In the genomic region with DNA sequence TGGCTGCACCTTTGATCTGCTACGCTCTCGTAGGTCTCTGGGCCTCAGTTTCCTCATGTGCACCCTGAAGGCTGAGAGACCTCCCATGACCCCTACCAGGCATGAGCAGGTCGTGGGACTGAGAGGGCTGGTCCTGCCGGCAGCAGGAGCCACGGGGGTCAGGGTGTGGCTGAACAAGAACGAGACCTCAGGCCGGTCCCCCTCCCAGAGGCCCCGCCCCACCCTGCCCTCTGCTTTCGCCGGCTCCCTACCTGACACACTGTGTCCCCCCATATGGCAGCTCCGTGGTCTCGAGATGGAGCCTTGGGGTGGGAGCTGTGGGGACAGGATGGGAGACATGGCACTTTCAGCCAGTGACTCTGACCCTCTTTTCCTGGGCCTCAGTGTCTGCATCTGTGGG, we compare ENCODE assay signal across 22 cellular contexts.
"Had no signal": no experiment of that assay in that cellular context is flagged by ENCODE, and none has a peak within 500 bp of the region (broad histone marks: within the 10 kb centered on the region; RNA-seq: fewer than 3 reads in every experiment).

No MANE protein-coding gene starts in this region.

- DNase-seq: naive thymus-derived CD8-positive, alpha-beta T cell; nephron progenitor cell; occipital lobe; ovary; posterior cingulate gyrus; psoas muscle; right lobe of liver; sigmoid colon; small intestine; stimulated activated CD4-positive, alpha-beta T cell treated with anti-CD3 and anti-CD28 coated beads, Interleukin-15, amount 100 ng/mL, for 24 hours; stimulated activated CD4-positive, alpha-beta T cell treated with anti-CD3 and anti-CD28 coated beads, Interleukin-2, amount 100 ng/mL, for 24 hours; stimulated activated CD4-positive, alpha-beta T cell treated with anti-CD3 and anti-CD28 coated beads, Interleukin-2, amount 100 ng/mL, for 48 hours; stimulated activated CD4-positive, alpha-beta T cell treated with anti-CD3 and anti-CD28 coated beads, Interleukin-4, amount 100 ng/mL, for 24 hours; stimulated activated naive B cell treated with anti-CD40 and anti-IgM and Interleukin-4, amounts not matched to agents 10 μg/mL and 1 μg/mL and 100 μg/mL, for 72 hours; stimulated activated naive CD4-positive, alpha-beta T cell treated with Interleukin-2 at 50 U/mL for 16 hours; stomach; thyroid gland; upper lobe of right lung had no signal

- H3K4me1 ChIP-seq: parathyroid adenoma, psoas muscle, right lobe of liver, sigmoid colon, stomach, tibial nerve, upper lobe of right lung, vagina had no signal

- H2AFZ ChIP-seq: parathyroid adenoma had no signal

- H3K4me3 ChIP-seq: ovary, psoas muscle, right lobe of liver, sigmoid colon, stomach, thoracic aorta, thyroid gland, tibial nerve, upper lobe of right lung, vagina had no signal

- H3K27me3 ChIP-seq: ovary, right lobe of liver, sigmoid colon, stomach, thyroid gland, tibial nerve, upper lobe of right lung, vagina had no signal

- H3K9me3 ChIP-seq: ovary, psoas muscle, right lobe of liver, sigmoid colon, stomach, thoracic aorta, thyroid gland, tibial nerve, upper lobe of right lung, vagina had no signal

- H3K36me3 ChIP-seq: ovary, right lobe of liver, sigmoid colon, thoracic aorta, thyroid gland, tibial nerve, upper lobe of right lung, vagina had no signal

- H3K9ac ChIP-seq: parathyroid adenoma had no signal

- H3K27ac ChIP-seq: ovary, parathyroid adenoma, psoas muscle, right lobe of liver, sigmoid colon, stomach, thoracic aorta, thyroid gland, tibial nerve, upper lobe of right lung, vagina had no signal
